In the genomic region with DNA sequence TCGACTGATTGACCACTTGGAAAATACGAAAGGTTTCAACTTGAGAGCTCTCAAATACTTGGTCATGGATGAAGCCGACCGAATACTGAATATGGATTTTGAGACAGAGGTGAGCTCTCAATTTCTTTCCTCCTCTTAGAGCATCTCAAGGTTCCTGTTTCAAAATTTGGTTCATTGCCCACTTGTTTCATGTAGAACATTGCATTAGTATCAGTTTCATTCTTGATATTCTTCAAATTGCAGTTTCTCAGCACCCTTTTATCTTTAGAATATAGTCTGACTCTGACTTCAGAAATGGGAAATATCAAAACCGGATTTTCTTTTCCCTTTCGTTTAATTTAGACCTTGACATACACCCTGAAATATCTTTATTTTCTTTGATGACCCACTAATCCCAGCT, we compare ENCODE assay signal across 17 cellular contexts. TPM values are rescaled to one million over a fixed set of nuclear protein-coding genes. Genes with fewer than 3 reads are reported as not detected.
A peak's percentile ranks its signal among the peaks of the same experiment; 100 is the strongest.
DNase-seq lines count a peak whose midpoint lies in the region; ATAC-seq, FAIRE-seq and TF ChIP-seq lines count a peak whose summit lies in the region.
"Had no signal": no experiment of that assay in that cellular context is flagged by ENCODE, and none has a peak within 500 bp of the region (broad histone marks: within the 10 kb centered on the region; RNA-seq: fewer than 3 reads in every experiment).

No MANE protein-coding gene starts in this region.

- POLR2A ChIA-PET in MCF 10A (lab: Yijun Ruan, JAX), result interaction anchor here (0.7 to 1.4 kb wide), 3 partner anchors 11 to 390 kb away, joined by 3 to 9 read pairs (median 4); no protein-coding TSS in a partner anchor

- peaks cover 78% of the 10 kb centered on the region for H3K36me3 Mint-ChIP-seq in MCF 10A (ENCODE audit: insufficient read depth, unreplicated experiment)
- peaks cover 77% of the 10 kb centered on the region for H3K36me3 Mint-ChIP-seq in HFFc6 (ENCODE audit: low read depth)

- H4K20me1 ChIP-seq in mammary epithelial cell (ENCODE audit: insufficient read depth, low read length), result no peaks in the 10 kb centered on the region

- CTCF ChIA-PET in MCF 10A (lab: Yijun Ruan, JAX), result interaction anchor here (0.7 to 1.8 kb wide), 7 partner anchors 10 to 85 kb away, joined by 3 to 9 read pairs (median 4); a partner anchor contains a TSS
- CTCF ChIA-PET in mammary epithelial cell (lab: Charles Lee; ENCODE audit: low non-redundant PET), result no interaction called here

- no TSS peak for BruUV-seq in MCF 10A (replicated peaks; lab: Mats Ljungman, UMichigan)
- no TSS peak for BruUV-seq in mammary epithelial cell (replicated peaks; lab: Mats Ljungman, UMichigan)

- no peak overlapping the region for H3K4me2 ChIP-seq in mammary epithelial cell (ENCODE audit: insufficient read depth, low read depth, low read length)

- H3K9ac ChIP-seq in mammary epithelial cell (ENCODE audit: insufficient read depth, low read length), result no peak overlapping the region

- H2AFZ ChIP-seq in mammary epithelial cell (ENCODE audit: low read depth, low read length), result no peak overlapping the region

- H3K27ac Mint-ChIP-seq in MCF 10A (ENCODE audit: low read depth, unreplicated experiment), result peak overlapping the region; percentile 55
- H3K27ac Mint-ChIP-seq in HFFc6, result peak overlapping the region; percentile 86

- peaks cover 25% of the 10 kb centered on the region for H3K4me1 Mint-ChIP-seq in MCF 10A (ENCODE audit: insufficient read depth, unreplicated experiment)
- peaks cover 82% of the 10 kb centered on the region for H3K4me1 Mint-ChIP-seq in HFFc6 (ENCODE audit: low read depth)

- H3K9me3 ChIP-seq in mammary epithelial cell (replicated peaks; ENCODE audit: insufficient read depth, low read length) (no peaks in the 10 kb centered on the region), pancreas (no peaks in the 10 kb centered on the region)
- H3K9me3 ChIP-seq: upper lobe of left lung had no signal

- no peaks in the 10 kb centered on the region for H3K9me3 Mint-ChIP-seq in MCF 10A (ENCODE audit: unreplicated experiment)
- H3K9me3 Mint-ChIP-seq in HFFc6, result no peaks in the 10 kb centered on the region
- H3K9me3 Mint-ChIP-seq: activated T-cell treated with anti-CD3 and anti-CD28 coated beads, Interleukin-2, amount 50 U/mL, for 4 hours had no signal

- peaks cover 48% of the 10 kb centered on the region for H3K79me2 ChIP-seq in mammary epithelial cell (ENCODE audit: insufficient read depth, low read length)

- H3K4me1 ChIP-seq in mammary epithelial cell (ENCODE audit: insufficient read depth, low read length), result peaks cover 41% of the 10 kb centered on the region
- no peaks in the 10 kb centered on the region for H3K4me1 ChIP-seq in pancreas

- DNase-seq in MCF 10A (ENCODE audit: unreplicated experiment) (no peak), mammary epithelial cell (no peak), HFFc6 (no peak), NCI-H2171 treated with DMSO at 0.1 percent for 48 hours (lab: John Stamatoyannopoulos, UW) (no peak), Right ventricle myocardium superior (no peak), pancreas (no peak), omental fat pad (ENCODE audit: low spot score) (no peak)
- DNase-seq: activated CD4-positive, CD25-positive, alpha-beta regulatory T cell treated with anti-CD3 and anti-CD28 coated beads, Interleukin-2, amount 50 U/mL, for 72 hours; activated T-cell treated with anti-CD3 and anti-CD28 coated beads, Interleukin-2, amount 50 U/mL, for 4 hours; DMS 273 treated with DMSO at 0.1 percent for 48 hours; KG1; left ventricle myocardium superior; NCI-H2081; SW 1271; upper lobe of left lung had no signal

- no peak for FAIRE-seq in pancreas (lab: Jason Lieb, UNC)
- FAIRE-seq: A204.1 had no signal

- H3K4me3 ChIP-seq in mammary epithelial cell (replicated peaks in 1 of 3; ENCODE audit: insufficient read depth in 1 of 3, low read depth in 2 of 3, low read length in 3 of 3), result no peak overlapping the region
- no peak overlapping the region for H3K4me3 ChIP-seq in pancreas
- H3K4me3 ChIP-seq: upper lobe of left lung had no signal

- ATAC-seq in HG03432 (IDR thresholded peaks at IDR 0.05; ENCODE audit: unreplicated experiment) (peak; percentile 74), Right ventricle myocardium superior (ENCODE audit: poor library complexity) (no peak), pancreas (no peak), omental fat pad (ENCODE audit: low FRiP score) (no peak)
- ATAC-seq: activated T-cell treated with anti-CD3 and anti-CD28 coated beads, Interleukin-2, amount 50 U/mL, for 4 hours; left ventricle myocardium superior had no signal

- intact Hi-C loops in MCF 10A (cut with micrococcal nuclease), result no loop called here
- intact Hi-C loops in mammary epithelial cell (cut with micrococcal nuclease), result no loop called here
- intact Hi-C loops in Right ventricle myocardium superior (cut with DNase I), result no loop called here
- intact Hi-C loops in pancreas (cut with DNase I), result no loop called here

- no peak for TF ChIP-seq CTCF in MCF 10A (IDR thresholded peaks at IDR 0.05; ENCODE audit: unreplicated experiment)
- no peak for TF ChIP-seq CTCF in mammary epithelial cell (conservative IDR thresholded peaks at IDR 0.05 in 1 of 2, IDR thresholded peaks at IDR 0.05 in 1 of 2; ENCODE audit: extremely low read depth in 1 of 2, insufficient read depth in 1 of 2, low read depth in 1 of 2, low read length in 2 of 2)
- TF ChIP-seq CTCF in HFFc6 (IDR thresholded peaks at IDR 0.05), result no peak
- TF ChIP-seq CTCF in pancreas (IDR thresholded peaks at IDR 0.05), result no peak
- no peak for TF ChIP-seq CTCF in omental fat pad (IDR thresholded peaks at IDR 0.05)

- H3K36me3 ChIP-seq in mammary epithelial cell (ENCODE audit: insufficient read depth, low read length) (peaks cover 62% of the 10 kb centered on the region), pancreas (peaks cover 0 to 45% (median 29%) of the 10 kb centered on the region in 3 donors)

- WGBS in mammary epithelial cell (ENCODE audit: low coverage, missing lambda C conversion rate), result 97% methylated on average over 6 of the region's 6 CpGs
- WGBS in pancreas, 2 donors, result 85 to 91% methylated on average over 6 of the region's 6 CpGs

- H3K27ac ChIP-seq in mammary epithelial cell (ENCODE audit: insufficient read depth, low read depth, low read length) (no peak overlapping the region), pancreas (no peak overlapping the region)

- in situ Hi-C loops in mammary epithelial cell (cut with MboI; ENCODE audit: low sequenced_read_pairs in 2 of 2), result loop anchor here in 1 of 2 donors (25.0 kb wide), 1 partner anchor 390 kb away; no protein-coding TSS in a partner anchor

- H3K27me3 Mint-ChIP-seq in MCF 10A (ENCODE audit: insufficient read depth, unreplicated experiment) (no peaks in the 10 kb centered on the region), HFFc6 (ENCODE audit: insufficient read depth) (no peaks in the 10 kb centered on the region)

- H3K4me3 Mint-ChIP-seq in MCF 10A (ENCODE audit: unreplicated experiment), result no peak overlapping the region
- H3K4me3 Mint-ChIP-seq in HFFc6, result no peak overlapping the region
- H3K4me3 Mint-ChIP-seq: activated T-cell treated with anti-CD3 and anti-CD28 coated beads, Interleukin-2, amount 50 U/mL, for 4 hours had no signal

- dilution Hi-C loops in mammary epithelial cell (cut with HindIII; ENCODE audit: low sequenced_read_pairs), result no loop called here

- H3K27me3 ChIP-seq in mammary epithelial cell (ENCODE audit: insufficient read depth, low read length), result no peaks in the 10 kb centered on the region
- no peaks in the 10 kb centered on the region for H3K27me3 ChIP-seq in pancreas
- H3K27me3 ChIP-seq: upper lobe of left lung had no signal

RNA-seq across cellular contexts. Expression of a gene that starts 8.8 kb away (rescaled TPM):
- 47.0 and 47.7 TPM in 2 replicates for total RNA-seq in MCF 10A (2022)
- total RNA-seq in mammary epithelial cell, result 10 to 100 TPM; 62.1 to 70.3 TPM
- 66.1 TPM for polyA plus RNA-seq in mammary epithelial cell
- 110 TPM for polyA minus RNA-seq in mammary epithelial cell
- 10 to 100 TPM; 87.6 to 97.3 (median 94.2) TPM for total RNA-seq in HFFc6 (2021; fragmentation: NEBNext Ultra II Directional; extraction: Animal tissue kit (Norgen Biotek cat#: 25700))
- 24.9 TPM for total RNA-seq in Right ventricle myocardium superior
- total RNA-seq in pancreas, result 10 to 100 TPM; 21.6 to 29.1 (median 26.2) TPM
- polyA plus RNA-seq in pancreas, result 10 to 100 TPM; 17.9 to 34.5 TPM
- 10 to 100 TPM; 37.4 to 82.0 (median 51.1) TPM for total RNA-seq in omental fat pad

RNA-seq across cellular contexts. Expression of a gene that starts 36.5 kb away (rescaled TPM):
- 8.0 and 8.2 TPM in 2 replicates for total RNA-seq in MCF 10A (2022)
- 1 to 10 TPM in 1 of 2 donors, under 1 TPM in 1; 0.99 to 2.7 TPM for total RNA-seq in mammary epithelial cell
- polyA plus RNA-seq in mammary epithelial cell, result 0.49 TPM
- polyA minus RNA-seq in mammary epithelial cell, result 0.21 TPM
- 1 to 10 TPM; 5.0 to 8.6 (median 6.6) TPM for total RNA-seq in HFFc6 (2021; fragmentation: NEBNext Ultra II Directional; extraction: Animal tissue kit (Norgen Biotek cat#: 25700))
- total RNA-seq in Right ventricle myocardium superior, result 18.8 TPM
- total RNA-seq in pancreas, result 1 to 10 TPM; 1.8 to 4.6 (median 3.0) TPM
- polyA plus RNA-seq in pancreas, result 1 to 10 TPM; 1.6 to 6.4 TPM
- 100 to 1,000 TPM in 3 of 4 donors, 10 to 100 TPM in 1; 96.4 to 336 (median 119) TPM for total RNA-seq in omental fat pad
